In genomic region chr7:7201583-7202374, GRCh38 we compare ENCODE assay signal across 1 cellular context.
TF ChIP-seq lines count a peak whose summit lies in the region.

No MANE protein-coding gene starts in this region.

TF ChIP-seq in HCT116, 20 proteins besides CTCF, POLR2A, EP300 and RAD21 (continued from another document):
- TF ChIP-seq JUND (IDR thresholded peaks at IDR 0.05): no peak
- TF ChIP-seq SP1 (IDR thresholded peaks at IDR 0.05; ENCODE audit: low read depth): no peak
- TF ChIP-seq CBX3 (IDR thresholded peaks at IDR 0.05; ENCODE audit: low read depth): no peak
